ENCODE assay signal across 1 cellular context in genomic region chr22:22528780-22529179, GRCh38.
TF ChIP-seq lines count a peak whose summit lies in the region.

No MANE protein-coding gene starts in this region.

TF ChIP-seq in K562, 482 proteins besides CTCF, POLR2A, EP300 and RAD21 (continued from another document):
- TF ChIP-seq FOXO4 (CRISPR knock-in tag; IDR thresholded peaks at IDR 0.05) (no peak), ZNF324 (CRISPR knock-in tag; IDR thresholded peaks at IDR 0.05) (no peak), RBM15 (IDR thresholded peaks at IDR 0.05; ENCODE audit: insufficient read depth, low read length) (no peak), ZNF584 (CRISPR knock-in tag; IDR thresholded peaks at IDR 0.05; ENCODE audit: low read depth) (no peak)
